8 cellular contexts compared by ENCODE assay signal in the genomic region with DNA sequence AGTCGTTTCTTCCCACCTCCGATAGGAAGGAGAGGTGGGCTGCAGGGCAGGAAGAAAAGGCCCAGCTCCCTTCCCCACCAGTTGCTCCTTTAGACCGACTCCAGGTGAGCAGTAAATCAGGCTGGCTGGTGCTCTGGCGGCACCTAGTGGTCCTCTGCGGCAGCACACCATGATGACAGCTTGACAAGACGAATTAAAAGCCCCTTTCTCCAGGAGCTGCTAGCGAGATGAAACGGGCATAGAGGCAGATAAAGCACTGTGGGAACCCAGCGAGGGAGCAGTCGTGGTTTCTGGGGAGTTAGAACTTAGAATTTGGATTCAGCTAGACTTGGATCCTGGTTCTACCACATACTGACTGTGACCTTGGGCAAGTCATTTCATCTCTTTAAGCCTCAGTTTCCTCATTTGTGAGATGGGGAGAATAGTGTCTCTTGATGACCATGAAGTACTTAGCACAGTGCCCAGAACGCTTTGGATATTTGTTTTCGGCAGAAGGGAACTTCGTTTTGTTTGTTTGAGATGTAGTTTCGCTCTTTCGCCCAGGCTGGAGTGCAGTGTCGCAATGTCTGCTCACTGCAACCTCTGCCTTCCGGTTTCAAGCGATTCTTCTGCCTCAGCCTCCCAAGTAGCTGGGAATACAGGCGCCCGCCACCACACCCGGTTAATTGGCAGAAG. TPM values are rescaled to one million over a fixed set of nuclear protein-coding genes. Genes with fewer than 3 reads are reported as not detected.
DNase-seq lines count a peak whose midpoint lies in the region; ATAC-seq and TF ChIP-seq lines count a peak whose summit lies in the region.

No MANE protein-coding gene starts in this region.

- DNase-seq in GM12864 (ENCODE audit: low read depth) (peak; percentile 74), MV-4-11 (lab: John Stamatoyannopoulos, UW) (peak; percentile 76), SJCRH30 (peak; percentile 76 to 91), activated gamma-delta T cell (lab: John Stamatoyannopoulos, UW) (peak; percentile 56), foreskin keratinocyte (peak; percentile 25 to 50), nucleus accumbens (lab: John Stamatoyannopoulos, UW) (peak in 50 of 56 donors; percentile 10 to 90 (median 62))

- ATAC-seq in foreskin keratinocyte (peak; percentile 64), GM19324 (IDR thresholded peaks at IDR 0.05; ENCODE audit: low FRiP score, unreplicated experiment) (no peak)

- H3K4me3 ChIP-seq in GM12864 (ENCODE audit: low read depth, low read length) (no peak overlapping the region), SJCRH30 (no peak overlapping the region), subcutaneous abdominal adipose tissue (ENCODE audit: low read depth in 1 of 5, low read length in 5 of 5) (peak overlapping the region in 4 of 5 donors; percentile 22 to 44 (median 42))

- peak; percentile 99 for TF ChIP-seq CTCF in GM12864 (IDR thresholded peaks at IDR 0.05; ENCODE audit: low read depth, low read length, missing control alignments)
- peak; percentile 98 for TF ChIP-seq CTCF in foreskin keratinocyte (conservative IDR thresholded peaks at IDR 0.05)

- H3K4me1 ChIP-seq in SJCRH30 (no peaks in the 10 kb centered on the region), foreskin keratinocyte (no peaks in the 10 kb centered on the region), subcutaneous abdominal adipose tissue (ENCODE audit: control insufficient read depth in 5 of 5, insufficient read depth in 5 of 5, low read length in 5 of 5) (peaks cover 0 to 8% (median 4%) of the 10 kb centered on the region in 5 donors)

- no peaks in the 10 kb centered on the region for H3K36me3 ChIP-seq in SJCRH30
- H3K36me3 ChIP-seq in subcutaneous abdominal adipose tissue (ENCODE audit: control insufficient read depth in 5 of 5, insufficient read depth in 5 of 5, low read length in 5 of 5), result no peaks in the 10 kb centered on the region

- H3K27ac ChIP-seq in SJCRH30 (no peak overlapping the region), foreskin keratinocyte (no peak overlapping the region), subcutaneous abdominal adipose tissue (ENCODE audit: low read depth, low read length) (no peak overlapping the region)

- H3K27me3 ChIP-seq in SJCRH30, result no peaks in the 10 kb centered on the region
- H3K27me3 ChIP-seq in foreskin keratinocyte, result peaks cover 7% of the 10 kb centered on the region
- no peaks in the 10 kb centered on the region for H3K27me3 ChIP-seq in subcutaneous abdominal adipose tissue (ENCODE audit: control insufficient read depth in 5 of 5, insufficient read depth in 4 of 5, low read length in 5 of 5)

- H3K9me3 ChIP-seq in SJCRH30 (replicated peaks) (peaks cover 5% of the 10 kb centered on the region; the same call in 1 of the 2 replicates), subcutaneous abdominal adipose tissue (ENCODE audit: control insufficient read depth in 5 of 5, low read length in 5 of 5) (no peaks in the 10 kb centered on the region)

- no peak overlapping the region for H3K9ac ChIP-seq in subcutaneous abdominal adipose tissue (ENCODE audit: low read length in 5 of 5)

RNA-seq across cellular contexts. Expression of gene COL9A2, which starts 21.8 kb away (rescaled TPM):
- total RNA-seq in SJCRH30 (2014; rRNA removed; shearing (Covaris generic)), result 4.8 and 5.2 TPM in 2 replicates
- total RNA-seq in foreskin keratinocyte, result 22.6 and 40.3 TPM in 2 replicates
- 26.6 and 48.6 TPM in 2 replicates for polyA plus RNA-seq in foreskin keratinocyte

RNA-seq across cellular contexts. Expression of gene SMAP2, which starts 34.6 kb away (rescaled TPM):
- 15.0 and 16.0 TPM in 2 replicates for total RNA-seq in SJCRH30 (2014; rRNA removed; shearing (Covaris generic))
- 20.4 and 20.9 TPM in 2 replicates for total RNA-seq in foreskin keratinocyte
- polyA plus RNA-seq in foreskin keratinocyte, result 15.8 and 18.5 TPM in 2 replicates

Comparison
In these comparisons a context has a peak if more than half of its experiments do, and no peak if none do; other contexts are left out.
1. H3K4me3 ChIP-seq: peak in subcutaneous abdominal adipose tissue (4 of 5); none in GM12864 (single experiment) and SJCRH30 (single experiment).
2. Peak in every context shown above with its lines, with median percentiles within 50 percentile points of each other: DNase-seq.